In genomic region chr11:19237813-19238212, GRCh38 we compare ENCODE assay signal across 24 cellular contexts. TPM values are rescaled to one million over a fixed set of nuclear protein-coding genes. Genes with fewer than 3 reads are reported as not detected.
DNase-seq lines count a peak whose midpoint lies in the region; ATAC-seq lines count a peak whose summit lies in the region.
"Had no signal": no experiment of that assay in that cellular context is flagged by ENCODE, and none has a peak within 500 bp of the region (broad histone marks: within the 10 kb centered on the region; RNA-seq: fewer than 3 reads in every experiment).

No MANE protein-coding gene starts in this region.

- H3K4me2 ChIP-seq in mesenchymal stem cell (ENCODE audit: low read length, poor library complexity, severe bottlenecking) = peak overlapping the region; percentile 60

- H3K4me1 ChIP-seq in right cardiac atrium (ENCODE audit: control insufficient read depth, insufficient read depth, low read length) (peaks cover 3% of the 10 kb centered on the region), mesenchymal stem cell (ENCODE audit: control insufficient read depth, insufficient read depth, low read depth, low read length) (peaks cover 18% of the 10 kb centered on the region)

- H3K79me1 ChIP-seq in mesenchymal stem cell (replicated peaks; ENCODE audit: low read length, poor library complexity, severe bottlenecking) = peaks cover 5% of the 10 kb centered on the region

- no peak overlapping the region for H2BK15ac ChIP-seq in mesenchymal stem cell (ENCODE audit: low read depth, poor library complexity, severe bottlenecking)

- H2BK5ac ChIP-seq in mesenchymal stem cell (ENCODE audit: low read depth, low read length, poor library complexity, severe bottlenecking) = no peak overlapping the region

- no peak overlapping the region for H4K91ac ChIP-seq in mesenchymal stem cell (ENCODE audit: low read length)

- no peaks in the 10 kb centered on the region for H3K27me3 ChIP-seq in right cardiac atrium (ENCODE audit: control insufficient read depth, insufficient read depth)
- peaks cover 12% of the 10 kb centered on the region in 2 experiments for H3K27me3 ChIP-seq in mesenchymal stem cell (ENCODE audit: control insufficient read depth in 1 of 2, insufficient read depth in 1 of 2, low read length in 2 of 2)

- H3K9ac ChIP-seq in mesenchymal stem cell (ENCODE audit: low read length) = no peak overlapping the region

- no peaks in the 10 kb centered on the region for H3K9me3 ChIP-seq in right cardiac atrium (ENCODE audit: control insufficient read depth, low read length)
- no peaks in the 10 kb centered on the region for H3K9me3 ChIP-seq in mesenchymal stem cell (ENCODE audit: control insufficient read depth, low read length)
- H3K9me3 ChIP-seq: esophagus squamous epithelium, gastroesophageal sphincter had no signal

- 72% methylated on average over 5 of the region's 5 CpGs for WGBS in right cardiac atrium
- WGBS in mesenchymal stem cell = 97% methylated on average over 5 of the region's 5 CpGs

- H3K4ac ChIP-seq in mesenchymal stem cell (ENCODE audit: low read depth in 1 of 2, low read length in 2 of 2) = no peak overlapping the region

- ATAC-seq in right cardiac atrium = no peak
- no peak for ATAC-seq in left cardiac atrium
- no peak for ATAC-seq in GM18868 (IDR thresholded peaks at IDR 0.05; ENCODE audit: unreplicated experiment)
- ATAC-seq: gastroesophageal sphincter; naive thymus-derived CD8-positive, alpha-beta T cell; WTC11 had no signal

- no peak overlapping the region for H3K23ac ChIP-seq in mesenchymal stem cell (ENCODE audit: low read length in 2 of 2)

- no peak overlapping the region for H2AK5ac ChIP-seq in mesenchymal stem cell (ENCODE audit: low read length, severe bottlenecking)

- H3K14ac ChIP-seq in mesenchymal stem cell (ENCODE audit: low read length in 2 of 2) = no peak overlapping the region

- H3K27ac ChIP-seq in right cardiac atrium (ENCODE audit: low read length) (peak overlapping the region; percentile 30), mesenchymal stem cell (ENCODE audit: low read length, poor library complexity, severe bottlenecking) (no peak overlapping the region)
- H3K27ac ChIP-seq: brain microvascular endothelial cell, esophagus squamous epithelium, gastroesophageal sphincter had no signal

- intact Hi-C loops in right cardiac atrium (cut with DNase I) (no loop called here), left cardiac atrium (cut with DNase I) (no loop called here)

- H3K4me3 ChIP-seq in right cardiac atrium (ENCODE audit: low read length) = no peak overlapping the region
- H3K4me3 ChIP-seq in mesenchymal stem cell (ENCODE audit: insufficient read depth in 1 of 2, low read depth in 1 of 2, low read length in 2 of 2) = no peak overlapping the region
- H3K4me3 ChIP-seq: esophagus squamous epithelium, gastroesophageal sphincter had no signal

- no peak overlapping the region for H2BK120ac ChIP-seq in mesenchymal stem cell (ENCODE audit: low read depth, low read length)

- H3K36me3 ChIP-seq in mesenchymal stem cell (ENCODE audit: control insufficient read depth in 1 of 2, insufficient read depth in 2 of 2, low read depth in 1 of 2, low read length in 2 of 2) = no peaks in the 10 kb centered on the region
- H3K36me3 ChIP-seq: brain microvascular endothelial cell, esophagus squamous epithelium, gastroesophageal sphincter had no signal

- H2AFZ ChIP-seq in mesenchymal stem cell (ENCODE audit: low read depth, low read length) = no peak overlapping the region

- H3K18ac ChIP-seq in mesenchymal stem cell (ENCODE audit: low read depth in 1 of 2, low read length in 2 of 2) = no peak overlapping the region

- H4K8ac ChIP-seq in mesenchymal stem cell (ENCODE audit: low read length) = no peak overlapping the region

- no peak for DNase-seq in right cardiac atrium
- DNase-seq in left cardiac atrium = no peak
- peak; percentile 84 for DNase-seq in NCI-H2227 treated with DMSO at 0.1 percent for 48 hours (lab: John Stamatoyannopoulos, UW)
- no peak for DNase-seq in mesenchymal stem cell
- DNase-seq in stimulated activated CD4-positive, alpha-beta T cell treated with anti-CD3 and anti-CD28 coated beads, Interleukin-2, amount 100 ng/mL, for 24 hours = no peak
- DNase-seq in KG1 (lab: John Stamatoyannopoulos, UW) = no peak
- DNase-seq: activated CD4-positive, alpha-beta memory T cell treated with anti-CD3 and anti-CD28 coated beads, Interleukin-2, amount 10 ng/mL, durations not matched to agents 7 days and 5 days; activated gamma-delta T cell; activated T-cell treated with anti-CD3 and anti-CD28 coated beads for 4 hours; brain microvascular endothelial cell; C1 segment of cervical spinal cord; effector memory CD4-positive, alpha-beta T cell; esophagus squamous epithelium; GOT3; MM.1S; naive thymus-derived CD8-positive, alpha-beta T cell; NCI-H1694; NCI-H510A; T-helper 9 cell had no signal

- no peak overlapping the region for H2BK12ac ChIP-seq in mesenchymal stem cell (ENCODE audit: low read length in 2 of 2)

RNA-seq across cellular contexts. Expression of gene E2F8, which starts 2.9 kb away (rescaled TPM):
- total RNA-seq in right cardiac atrium = 1 to 10 TPM; 4.8 to 7.9 (median 5.7) TPM
- polyA plus RNA-seq in right cardiac atrium = 2.9 TPM
- 1 to 10 TPM; 3.4 to 4.2 TPM for total RNA-seq in left cardiac atrium
- polyA plus RNA-seq in mesenchymal stem cell (2013, experiment 1 of 2) = 0.81 TPM
- 0.84 TPM for polyA plus RNA-seq in mesenchymal stem cell (2013, experiment 2 of 2)
- total RNA-seq: naive thymus-derived CD8-positive, alpha-beta T cell had no signal
- polyA plus RNA-seq: naive thymus-derived CD8-positive, alpha-beta T cell had no signal

RNA-seq across cellular contexts. Expression of gene CSRP3, which starts 36.0 kb away (rescaled TPM):
- 1,000 to 10,000 TPM; 1,004 to 2,037 (median 1,403) TPM for total RNA-seq in right cardiac atrium
- 2,317 TPM for polyA plus RNA-seq in right cardiac atrium
- total RNA-seq in left cardiac atrium = 1,000 to 10,000 TPM; 1,159 to 1,289 TPM
- polyA plus RNA-seq in mesenchymal stem cell (2013, experiment 1 of 2) = not detected
- polyA plus RNA-seq in mesenchymal stem cell (2013, experiment 2 of 2) = not detected
- total RNA-seq: activated CD4-positive, alpha-beta memory T cell treated with anti-CD3 and anti-CD28 coated beads, Interleukin-2, amount 10 ng/mL, durations not matched to agents 7 days and 5 days; esophagus squamous epithelium; naive thymus-derived CD8-positive, alpha-beta T cell; osteocyte; WTC11 had no signal
- polyA plus RNA-seq: keratinocyte; naive thymus-derived CD8-positive, alpha-beta T cell had no signal
